1 cellular context compared by ENCODE assay signal in genomic region chr16:57271063-57271345, GRCh38.
TF ChIP-seq lines count a peak whose summit lies in the region.

No MANE protein-coding gene starts in this region.

TF ChIP-seq in SK-N-SH, 30 proteins besides CTCF, POLR2A, EP300 and RAD21:
- TF ChIP-seq REST (IDR thresholded peaks at IDR 0.05; ENCODE audit: low read depth, low read length) = no peak
- no peak for TF ChIP-seq JUND (IDR thresholded peaks at IDR 0.05)
- no peak for TF ChIP-seq USF1 (IDR thresholded peaks at IDR 0.05; ENCODE audit: borderline replicate concordance, low read depth)
- no peak for TF ChIP-seq GATA2 (CRISPR knock-in tag; IDR thresholded peaks at IDR 0.05)
- no peak for TF ChIP-seq POLR2AphosphoS5 (IDR thresholded peaks at IDR 0.05; ENCODE audit: low read depth, low read length)
- no peak for TF ChIP-seq USF2 (IDR thresholded peaks at IDR 0.05; ENCODE audit: borderline replicate concordance, low read depth, low read length)
- TF ChIP-seq RFX5 (IDR thresholded peaks at IDR 0.05; ENCODE audit: low read length) = no peak
- TF ChIP-seq FOSL2 (IDR thresholded peaks at IDR 0.05; ENCODE audit: borderline replicate concordance, low read depth) = no peak
- no peak for TF ChIP-seq ELF1 (IDR thresholded peaks at IDR 0.05)
- TF ChIP-seq RXRA (IDR thresholded peaks at IDR 0.05; ENCODE audit: borderline replicate concordance, low read depth) = no peak
- no peak for TF ChIP-seq NRF1 (IDR thresholded peaks at IDR 0.05; ENCODE audit: low read depth, low read length)
- TF ChIP-seq MAX (IDR thresholded peaks at IDR 0.05; ENCODE audit: low read depth) = no peak
- no peak for TF ChIP-seq SIN3A (IDR thresholded peaks at IDR 0.05; ENCODE audit: borderline replicate concordance, low read depth, low read length)
- TF ChIP-seq NFIC (IDR thresholded peaks at IDR 0.05; ENCODE audit: borderline replicate concordance) = no peak
- TF ChIP-seq YY1 (IDR thresholded peaks at IDR 0.05; ENCODE audit: low read depth) = no peak
- no peak for TF ChIP-seq IRF3 (IDR thresholded peaks at IDR 0.05; ENCODE audit: low read depth, low read length)
- no peak for TF ChIP-seq GABPA (IDR thresholded peaks at IDR 0.05; ENCODE audit: low read depth)
TF ChIP-seq in SK-N-SH: peak in this region for 0.
